ENCODE assay signal across 1 cellular context in the genomic region with DNA sequence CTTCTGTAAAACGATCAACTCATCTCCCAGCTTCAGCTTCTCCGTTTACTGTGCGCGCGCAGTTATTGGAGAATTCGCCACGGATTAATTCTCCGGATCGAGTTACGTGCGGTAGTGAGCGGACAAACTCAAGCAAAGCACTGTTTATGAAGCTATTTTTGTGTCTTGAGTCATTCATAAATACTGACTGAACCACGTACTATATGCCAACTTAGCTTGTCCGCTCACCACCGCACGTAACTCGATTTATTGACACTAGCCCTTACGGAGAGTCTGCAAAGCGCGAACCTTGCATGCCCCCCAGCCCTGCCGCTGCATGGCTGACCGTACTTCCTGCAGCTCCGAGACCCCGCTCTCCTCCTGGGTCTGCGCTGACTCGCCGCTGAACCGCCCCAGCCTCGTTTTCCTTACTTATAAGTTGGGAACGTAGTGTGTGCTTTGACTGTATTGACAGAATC.
TF ChIP-seq lines count a peak whose summit lies in the region.

No MANE protein-coding gene starts in this region.

TF ChIP-seq in endothelial cell of umbilical vein, 7 proteins besides CTCF, POLR2A, EP300 and RAD21 (continued from another document):
- TF ChIP-seq POLR2AphosphoS5 (IDR thresholded peaks at IDR 0.05; ENCODE audit: insufficient read depth, low read depth, low read length) (no peak), EZH2 (IDR thresholded peaks at IDR 0.05; ENCODE audit: borderline replicate concordance, low read depth, low read length, severe bottlenecking) (no peak), MAX (IDR thresholded peaks at IDR 0.05; ENCODE audit: insufficient read depth, insufficient read length) (no peak), MYC (IDR thresholded peaks at IDR 0.05; ENCODE audit: low read depth, low read length) (no peak), GATA2 (IDR thresholded peaks at IDR 0.05; ENCODE audit: insufficient read depth, insufficient read length, low read depth, low read length) (no peak)
